In the genomic region with DNA sequence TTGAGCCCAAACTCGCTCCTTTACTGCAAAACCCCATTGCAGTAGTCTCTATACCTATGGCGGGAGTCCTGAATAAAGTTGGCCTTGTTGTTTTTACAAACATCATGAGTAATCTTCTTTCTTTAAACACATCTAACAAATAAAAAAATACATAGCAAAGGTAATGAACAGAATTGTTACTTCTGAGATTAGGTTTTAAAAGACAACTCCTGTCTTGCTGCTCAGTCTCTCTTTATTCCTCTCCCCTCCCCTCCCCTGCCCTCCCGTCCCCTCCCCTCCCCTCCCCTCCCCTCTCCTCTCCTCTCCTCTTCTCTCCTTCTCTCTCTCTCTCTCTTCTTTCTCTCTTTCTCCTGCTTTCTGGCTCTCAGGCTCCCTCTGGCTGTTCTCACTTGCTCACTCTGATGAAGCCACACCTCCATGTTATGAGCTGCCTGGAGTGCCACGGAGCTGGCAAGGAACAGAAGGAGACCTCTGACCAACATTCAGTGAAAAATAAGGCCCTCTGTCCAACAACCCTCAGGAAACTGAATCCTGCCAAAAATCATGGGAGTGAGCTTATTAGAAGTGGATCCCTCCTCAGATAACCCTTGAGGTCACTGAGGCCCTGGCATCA, we compare ENCODE assay signal across 1 cellular context.
A peak's percentile ranks its signal among the peaks of the same experiment; 100 is the strongest.
TF ChIP-seq lines count a peak whose summit lies in the region.

No MANE protein-coding gene starts in this region.

TF ChIP-seq in HepG2, 621 proteins besides CTCF, POLR2A, EP300 and RAD21:
- TF ChIP-seq HNRNPK (IDR thresholded peaks at IDR 0.05; ENCODE audit: low read depth, low read length, poor library complexity, severe bottlenecking) (peak; percentile 94), ZNF3 (CRISPR knock-in tag; IDR thresholded peaks at IDR 0.05) (no peak), SP4 (CRISPR knock-in tag; IDR thresholded peaks at IDR 0.05) (no peak), AGO1 (IDR thresholded peaks at IDR 0.05; ENCODE audit: low read depth, low read length, poor library complexity, severe bottlenecking) (no peak), HCFC1 (IDR thresholded peaks at IDR 0.05; ENCODE audit: low read depth, low read length) (no peak), ZNF256 (CRISPR knock-in tag; conservative IDR thresholded peaks at IDR 0.05) (no peak), ZBTB46 (CRISPR knock-in tag; IDR thresholded peaks at IDR 0.05; ENCODE audit: borderline replicate concordance) (no peak)
- TF ChIP-seq, protein P1, sequence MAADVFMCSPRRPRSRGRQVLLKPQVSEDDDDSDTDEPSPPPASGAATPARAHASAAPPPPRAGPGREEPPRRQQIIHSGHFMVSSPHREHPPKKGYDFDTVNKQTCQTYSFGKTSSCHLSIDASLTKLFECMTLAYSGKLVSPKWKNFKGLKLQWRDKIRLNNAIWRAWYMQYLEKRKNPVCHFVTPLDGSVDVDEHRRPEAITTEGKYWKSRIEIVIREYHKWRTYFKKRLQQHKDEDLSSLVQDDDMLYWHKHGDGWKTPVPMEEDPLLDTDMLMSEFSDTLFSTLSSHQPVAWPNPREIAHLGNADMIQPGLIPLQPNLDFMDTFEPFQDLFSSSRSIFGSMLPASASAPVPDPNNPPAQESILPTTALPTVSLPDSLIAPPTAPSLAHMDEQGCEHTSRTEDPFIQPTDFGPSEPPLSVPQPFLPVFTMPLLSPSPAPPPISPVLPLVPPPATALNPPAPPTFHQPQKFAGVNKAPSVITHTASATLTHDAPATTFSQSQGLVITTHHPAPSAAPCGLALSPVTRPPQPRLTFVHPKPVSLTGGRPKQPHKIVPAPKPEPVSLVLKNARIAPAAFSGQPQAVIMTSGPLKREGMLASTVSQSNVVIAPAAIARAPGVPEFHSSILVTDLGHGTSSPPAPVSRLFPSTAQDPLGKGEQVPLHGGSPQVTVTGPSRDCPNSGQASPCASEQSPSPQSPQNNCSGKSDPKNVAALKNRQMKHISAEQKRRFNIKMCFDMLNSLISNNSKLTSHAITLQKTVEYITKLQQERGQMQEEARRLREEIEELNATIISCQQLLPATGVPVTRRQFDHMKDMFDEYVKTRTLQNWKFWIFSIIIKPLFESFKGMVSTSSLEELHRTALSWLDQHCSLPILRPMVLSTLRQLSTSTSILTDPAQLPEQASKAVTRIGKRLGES (CRISPR knock-in tag; IDR thresholded peaks at IDR 0.05; ENCODE audit: borderline replicate concordance) = no peak
- TF ChIP-seq, protein P2, sequence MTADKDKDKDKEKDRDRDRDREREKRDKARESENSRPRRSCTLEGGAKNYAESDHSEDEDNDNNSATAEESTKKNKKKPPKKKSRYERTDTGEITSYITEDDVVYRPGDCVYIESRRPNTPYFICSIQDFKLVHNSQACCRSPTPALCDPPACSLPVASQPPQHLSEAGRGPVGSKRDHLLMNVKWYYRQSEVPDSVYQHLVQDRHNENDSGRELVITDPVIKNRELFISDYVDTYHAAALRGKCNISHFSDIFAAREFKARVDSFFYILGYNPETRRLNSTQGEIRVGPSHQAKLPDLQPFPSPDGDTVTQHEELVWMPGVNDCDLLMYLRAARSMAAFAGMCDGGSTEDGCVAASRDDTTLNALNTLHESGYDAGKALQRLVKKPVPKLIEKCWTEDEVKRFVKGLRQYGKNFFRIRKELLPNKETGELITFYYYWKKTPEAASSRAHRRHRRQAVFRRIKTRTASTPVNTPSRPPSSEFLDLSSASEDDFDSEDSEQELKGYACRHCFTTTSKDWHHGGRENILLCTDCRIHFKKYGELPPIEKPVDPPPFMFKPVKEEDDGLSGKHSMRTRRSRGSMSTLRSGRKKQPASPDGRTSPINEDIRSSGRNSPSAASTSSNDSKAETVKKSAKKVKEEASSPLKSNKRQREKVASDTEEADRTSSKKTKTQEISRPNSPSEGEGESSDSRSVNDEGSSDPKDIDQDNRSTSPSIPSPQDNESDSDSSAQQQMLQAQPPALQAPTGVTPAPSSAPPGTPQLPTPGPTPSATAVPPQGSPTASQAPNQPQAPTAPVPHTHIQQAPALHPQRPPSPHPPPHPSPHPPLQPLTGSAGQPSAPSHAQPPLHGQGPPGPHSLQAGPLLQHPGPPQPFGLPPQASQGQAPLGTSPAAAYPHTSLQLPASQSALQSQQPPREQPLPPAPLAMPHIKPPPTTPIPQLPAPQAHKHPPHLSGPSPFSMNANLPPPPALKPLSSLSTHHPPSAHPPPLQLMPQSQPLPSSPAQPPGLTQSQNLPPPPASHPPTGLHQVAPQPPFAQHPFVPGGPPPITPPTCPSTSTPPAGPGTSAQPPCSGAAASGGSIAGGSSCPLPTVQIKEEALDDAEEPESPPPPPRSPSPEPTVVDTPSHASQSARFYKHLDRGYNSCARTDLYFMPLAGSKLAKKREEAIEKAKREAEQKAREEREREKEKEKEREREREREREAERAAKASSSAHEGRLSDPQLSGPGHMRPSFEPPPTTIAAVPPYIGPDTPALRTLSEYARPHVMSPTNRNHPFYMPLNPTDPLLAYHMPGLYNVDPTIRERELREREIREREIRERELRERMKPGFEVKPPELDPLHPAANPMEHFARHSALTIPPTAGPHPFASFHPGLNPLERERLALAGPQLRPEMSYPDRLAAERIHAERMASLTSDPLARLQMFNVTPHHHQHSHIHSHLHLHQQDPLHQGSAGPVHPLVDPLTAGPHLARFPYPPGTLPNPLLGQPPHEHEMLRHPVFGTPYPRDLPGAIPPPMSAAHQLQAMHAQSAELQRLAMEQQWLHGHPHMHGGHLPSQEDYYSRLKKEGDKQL (CRISPR knock-in tag; IDR thresholded peaks at IDR 0.05; ENCODE audit: low read depth) = no peak
TF ChIP-seq in HepG2: peak in this region for 1.
